ENCODE assay signal across 10 cellular contexts in genomic region chr11:30855383-30856006, GRCh38.
DNase-seq lines count a peak whose midpoint lies in the region; ATAC-seq and TF ChIP-seq lines count a peak whose summit lies in the region.
"Had no signal": no experiment of that assay in that cellular context is flagged by ENCODE, and none has a peak within 500 bp of the region (broad histone marks: within the 10 kb centered on the region; RNA-seq: fewer than 3 reads in every experiment).

No MANE protein-coding gene starts in this region.

- 69% methylated on average over 5 of the region's 5 CpGs for WGBS in smooth muscle cell (ENCODE audit: low lambda C conversion rate)

- H3K79me2 ChIP-seq in OCI-LY7 (ENCODE audit: insufficient read depth, low read depth, low read length) (no peaks in the 10 kb centered on the region), smooth muscle cell (ENCODE audit: low read depth) (no peaks in the 10 kb centered on the region)

- no peaks in the 10 kb centered on the region for H3K9me3 Mint-ChIP-seq in activated CD4-positive, alpha-beta T cell treated with anti-CD3 and anti-CD28 coated beads for 36 hours (ENCODE audit: low read depth)
- H3K9me3 Mint-ChIP-seq: activated T-cell treated with anti-CD3 and anti-CD28 coated beads, Interleukin-2, amount 50 U/mL, for 24 hours had no signal

- no peaks in the 10 kb centered on the region for H3K36me3 ChIP-seq in OCI-LY7 (ENCODE audit: insufficient read depth, low read length)
- H3K36me3 ChIP-seq in smooth muscle cell (ENCODE audit: low read depth): no peaks in the 10 kb centered on the region

- H3K9me2 ChIP-seq in OCI-LY7 (ENCODE audit: insufficient read depth, low read length): no peaks in the 10 kb centered on the region

- H3K27ac Mint-ChIP-seq in activated CD4-positive, alpha-beta T cell treated with anti-CD3 and anti-CD28 coated beads for 36 hours: no peak overlapping the region
- H3K27ac Mint-ChIP-seq: activated T-cell treated with anti-CD3 and anti-CD28 coated beads, Interleukin-2, amount 50 U/mL, for 24 hours; B cell had no signal

- POLR2A ChIA-PET in OCI-LY7 (lab: Charles Lee): no interaction called here
- POLR2A ChIA-PET in activated CD4-positive, alpha-beta T cell treated with anti-CD3 and anti-CD28 coated beads for 36 hours (lab: Charles Lee): no interaction called here

- H3K36me3 Mint-ChIP-seq in activated CD4-positive, alpha-beta T cell treated with anti-CD3 and anti-CD28 coated beads for 36 hours (ENCODE audit: low read depth): no peaks in the 10 kb centered on the region

- H4K20me1 ChIP-seq in OCI-LY7 (ENCODE audit: insufficient read depth, low read length): no peaks in the 10 kb centered on the region
- H4K20me1 ChIP-seq in smooth muscle cell (ENCODE audit: low read depth): no peaks in the 10 kb centered on the region

- no peak for ATAC-seq in activated CD4-positive, alpha-beta T cell treated with anti-CD3 and anti-CD28 coated beads for 36 hours
- ATAC-seq in GM19397 (IDR thresholded peaks at IDR 0.05; ENCODE audit: unreplicated experiment): no peak

- intact Hi-C loops in OCI-LY7 (cut with micrococcal nuclease; ENCODE audit: unreplicated experiment): loop anchor here (10.0 kb wide), 1 partner anchor 511 kb away; no protein-coding TSS in a partner anchor
- intact Hi-C loops in activated CD4-positive, alpha-beta T cell treated with anti-CD3 and anti-CD28 coated beads for 36 hours (cut with DNase I, micrococcal nuclease): loop anchor here in 1 of 2 experiments (2.0 kb wide), 1 partner anchor 509 kb away; no protein-coding TSS in a partner anchor

- H3K4me2 ChIP-seq in OCI-LY7 (ENCODE audit: low read length) (no peak overlapping the region), smooth muscle cell (no peak overlapping the region)

- H3K9me3 ChIP-seq in OCI-LY7 (ENCODE audit: low read length): no peaks in the 10 kb centered on the region
- H3K9me3 ChIP-seq in smooth muscle cell (replicated peaks; ENCODE audit: low read depth): no peaks in the 10 kb centered on the region

- H3F3A ChIP-seq in smooth muscle cell (ENCODE audit: low read depth): no peaks in the 10 kb centered on the region

- no peak overlapping the region for H3K9ac ChIP-seq in smooth muscle cell (ENCODE audit: low read depth)

- no peaks in the 10 kb centered on the region for H3K27me3 Mint-ChIP-seq in activated CD4-positive, alpha-beta T cell treated with anti-CD3 and anti-CD28 coated beads for 36 hours
- H3K27me3 Mint-ChIP-seq: activated T-cell treated with anti-CD3 and anti-CD28 coated beads, Interleukin-2, amount 50 U/mL, for 24 hours; B cell had no signal

- TF ChIP-seq CTCF in OCI-LY7 (conservative IDR thresholded peaks at IDR 0.05; ENCODE audit: low read length) (peak; percentile 69), fibroblast of mammary gland (conservative IDR thresholded peaks at IDR 0.05; ENCODE audit: control insufficient read depth, insufficient read depth, low read depth, low read length) (peak; percentile 3), smooth muscle cell (IDR thresholded peaks at IDR 0.05; ENCODE audit: borderline replicate concordance, insufficient read depth, poor library complexity, severe bottlenecking) (peak; percentile 67)

- H3K27ac ChIP-seq in OCI-LY7 (ENCODE audit: low read depth, low read length, poor library complexity, severe bottlenecking) (no peak overlapping the region), smooth muscle cell (ENCODE audit: low read depth) (no peak overlapping the region)

- no peak overlapping the region for H3K4me3 ChIP-seq in OCI-LY7 (ENCODE audit: low read depth, low read length, poor library complexity, severe bottlenecking)
- no peak overlapping the region for H3K4me3 ChIP-seq in fibroblast of mammary gland (ENCODE audit: control insufficient read depth, low read depth, low read length)
- no peak overlapping the region for H3K4me3 ChIP-seq in smooth muscle cell

- DNase-seq in NCI-H146 (lab: John Stamatoyannopoulos, UW): peak; percentile 2
- DNase-seq in NCI-H146 treated with DMSO at 0.1 percent for 48 hours (lab: John Stamatoyannopoulos, UW; ENCODE audit: unreplicated experiment): no peak
- DNase-seq in OCI-LY7 (ENCODE audit: low spot score): peak; percentile 1
- peak; percentile 2 for DNase-seq in fibroblast of mammary gland (ENCODE audit: low read depth)
- DNase-seq in smooth muscle cell (lab: John Stamatoyannopoulos, UW; ENCODE audit: unreplicated experiment): no peak
- no peak for DNase-seq in activated CD4-positive, alpha-beta T cell treated with anti-CD3 and anti-CD28 coated beads for 36 hours
- DNase-seq in central memory CD4-positive, alpha-beta T cell: no peak
- DNase-seq: activated T-cell treated with anti-CD3 and anti-CD28 coated beads, Interleukin-2, amount 50 U/mL, for 24 hours had no signal

- BruUV-seq in OCI-LY7 (replicated peaks; lab: Mats Ljungman, UMichigan): no TSS peak

- no peaks in the 10 kb centered on the region for H3K4me1 ChIP-seq in OCI-LY7 (ENCODE audit: insufficient read depth, low read length, poor library complexity, severe bottlenecking)
- H3K4me1 ChIP-seq in smooth muscle cell (ENCODE audit: low read depth): peaks cover 11% of the 10 kb centered on the region

- no peaks in the 10 kb centered on the region for H3K4me1 Mint-ChIP-seq in activated CD4-positive, alpha-beta T cell treated with anti-CD3 and anti-CD28 coated beads for 36 hours
- H3K4me1 Mint-ChIP-seq: B cell had no signal

- H3K4me3 Mint-ChIP-seq in activated CD4-positive, alpha-beta T cell treated with anti-CD3 and anti-CD28 coated beads for 36 hours: no peak overlapping the region
- H3K4me3 Mint-ChIP-seq: activated T-cell treated with anti-CD3 and anti-CD28 coated beads, Interleukin-2, amount 50 U/mL, for 24 hours; B cell had no signal

- H2AFZ ChIP-seq in OCI-LY7 (ENCODE audit: low read length) (no peak overlapping the region), smooth muscle cell (ENCODE audit: low read depth) (no peak overlapping the region)

- CTCF ChIA-PET in OCI-LY7 (lab: Charles Lee; ENCODE audit: unreplicated experiment): no interaction called here
- CTCF ChIA-PET in activated CD4-positive, alpha-beta T cell treated with anti-CD3 and anti-CD28 coated beads for 36 hours (lab: Charles Lee): no interaction called here

- H3K27me3 ChIP-seq in smooth muscle cell (ENCODE audit: low read depth): no peaks in the 10 kb centered on the region

Comparison
In these comparisons a context has a peak if more than half of its experiments do, and no peak if none do; other contexts are left out.
1. DNase-seq: peak in NCI-H146 (single experiment), OCI-LY7 (single experiment) and fibroblast of mammary gland (single experiment); none in NCI-H146 treated with DMSO at 0.1 percent for 48 hours (single experiment), smooth muscle cell (single experiment), activated CD4-positive, alpha-beta T cell treated with anti-CD3 and anti-CD28 coated beads for 36 hours (single experiment) and central memory CD4-positive, alpha-beta T cell (single experiment).
2. CTCF ChIP-seq: peak in every context shown above with its lines; median percentile 69 in OCI-LY7; 67 in smooth muscle cell; 3 in fibroblast of mammary gland.